In the genomic region with DNA sequence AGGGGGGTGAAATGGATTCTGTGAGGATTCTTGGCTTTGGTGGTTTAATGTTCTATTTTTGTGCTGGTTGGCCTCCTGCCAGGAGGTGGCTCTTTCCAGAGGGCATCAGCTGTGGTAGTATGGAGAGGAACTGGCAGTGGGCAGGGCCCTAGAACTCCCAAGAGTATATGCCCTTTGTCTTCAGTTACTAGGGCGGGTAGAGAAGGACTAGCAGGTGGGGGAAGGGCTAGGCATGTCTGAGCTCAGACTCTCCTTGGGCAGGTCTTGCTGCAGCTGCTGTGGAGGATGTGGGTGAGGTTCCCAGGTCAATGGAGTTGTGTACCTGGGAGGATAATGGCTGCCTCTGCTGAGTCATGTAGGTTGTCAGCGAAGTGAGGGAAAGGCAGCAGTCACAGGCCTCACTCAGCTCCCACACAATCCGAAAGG, we compare ENCODE assay signal across 7 cellular contexts. TPM values are rescaled to one million over a fixed set of nuclear protein-coding genes. Genes with fewer than 3 reads are reported as not detected.
A peak's percentile ranks its signal among the peaks of the same experiment; 100 is the strongest.
DNase-seq lines count a peak whose midpoint lies in the region; ATAC-seq and TF ChIP-seq lines count a peak whose summit lies in the region.
"Not testable (repeated sequence)": the region's sequence is repeated elsewhere in the genome, so short reads cannot be mapped to it uniquely, and the experiment has no call there.

No MANE protein-coding gene starts in this region.

- H3K27ac ChIP-seq in colonic mucosa, heart left ventricle, neural progenitor cell: not testable (repeated sequence)

- not testable (repeated sequence) for H2AFZ ChIP-seq in neural progenitor cell (replicated peaks)

- H3K79me2 ChIP-seq in neural progenitor cell (ENCODE audit: low read depth) = not testable (repeated sequence)

- H3K4me3 Mint-ChIP-seq in neural progenitor cell = not testable (repeated sequence)

- not testable (repeated sequence) for H3K9me3 ChIP-seq in colonic mucosa; heart left ventricle; neural progenitor cell (ENCODE audit: low read depth)

- TF ChIP-seq POLR2A in heart left ventricle (IDR thresholded peaks at IDR 0.05) = not testable (repeated sequence)

- not testable (repeated sequence) for H3K27me3 ChIP-seq in colonic mucosa, heart left ventricle, neural progenitor cell

- H3K27me3 Mint-ChIP-seq in neural progenitor cell (ENCODE audit: insufficient read depth, low read depth) = not testable (repeated sequence)

- H3K27ac Mint-ChIP-seq in neural progenitor cell = peak overlapping the region; percentile 42

- DNase-seq in DMS53 (lab: John Stamatoyannopoulos, UW) = peak; percentile 11
- DNase-seq in LHCN-M2 (ENCODE audit: low read depth) = peak; percentile 62
- DNase-seq in NCI-H2107 (lab: John Stamatoyannopoulos, UW) = peak; percentile 49
- peak; percentile 23 for DNase-seq in NCI-H748 (lab: John Stamatoyannopoulos, UW; ENCODE audit: unreplicated experiment)
- DNase-seq in colonic mucosa = peak; percentile 38
- DNase-seq in heart left ventricle = peak in 3 of 5 donors; percentile 22 to 59 (median 32)
- DNase-seq in neural progenitor cell (ENCODE audit: low spot score) = not testable (repeated sequence)

- not testable (repeated sequence) for H3F3A ChIP-seq in neural progenitor cell (ENCODE audit: low read depth)

- H3K4me3 ChIP-seq in colonic mucosa, heart left ventricle, neural progenitor cell: not testable (repeated sequence)

- H3K36me3 ChIP-seq in colonic mucosa, heart left ventricle, neural progenitor cell: not testable (repeated sequence)

- H3K9ac ChIP-seq in colonic mucosa (ENCODE audit: low read depth in 2 of 2, low read length in 2 of 2); neural progenitor cell: not testable (repeated sequence)

- H3K36me3 Mint-ChIP-seq in neural progenitor cell = peaks cover 20% of the 10 kb centered on the region

- not testable (repeated sequence) for ATAC-seq in heart left ventricle

- H3K4me1 ChIP-seq in colonic mucosa, heart left ventricle, neural progenitor cell: not testable (repeated sequence)

- 86 to 92% (median 88%) methylated on average over 3 of the region's 3 CpGs for WGBS in heart left ventricle, 4 donors

- H3K9me3 Mint-ChIP-seq in neural progenitor cell = peaks cover 39% of the 10 kb centered on the region

- H3K4me1 Mint-ChIP-seq in neural progenitor cell = not testable (repeated sequence)

- intact Hi-C loops in colonic mucosa (cut with DNase I); heart left ventricle (cut with DNase I): not testable (repeated sequence)

- not testable (repeated sequence) for TF ChIP-seq CTCF in colonic mucosa (IDR thresholded peaks at IDR 0.05); heart left ventricle (IDR thresholded peaks at IDR 0.05); neural progenitor cell (IDR thresholded peaks at IDR 0.05)

- not testable (repeated sequence) for H3K4me2 ChIP-seq in neural progenitor cell

- not testable (repeated sequence) for H4K20me1 ChIP-seq in neural progenitor cell (ENCODE audit: low read depth)

RNA-seq across cellular contexts. Expression of a gene that starts 57.2 kb away (rescaled TPM):
- total RNA-seq in LHCN-M2 (2014; rRNA removed) (11.9 and 14.5 TPM in 2 replicates), colonic mucosa (10 to 100 TPM; 25.1 to 28.6 TPM), heart left ventricle (10 to 100 TPM; 17.2 to 26.5 (median 24.2) TPM), neural progenitor cell (ENCODE audit: low replicate concordance) (55.5 and 66.4 TPM in 2 replicates)
- polyA plus RNA-seq in LHCN-M2 (2012) = 2.8 TPM
- 10 to 100 TPM in 1 of 2 donors, 1 to 10 TPM in 1; 8.7 to 15.2 TPM for polyA plus RNA-seq in heart left ventricle
